In the genomic region with DNA sequence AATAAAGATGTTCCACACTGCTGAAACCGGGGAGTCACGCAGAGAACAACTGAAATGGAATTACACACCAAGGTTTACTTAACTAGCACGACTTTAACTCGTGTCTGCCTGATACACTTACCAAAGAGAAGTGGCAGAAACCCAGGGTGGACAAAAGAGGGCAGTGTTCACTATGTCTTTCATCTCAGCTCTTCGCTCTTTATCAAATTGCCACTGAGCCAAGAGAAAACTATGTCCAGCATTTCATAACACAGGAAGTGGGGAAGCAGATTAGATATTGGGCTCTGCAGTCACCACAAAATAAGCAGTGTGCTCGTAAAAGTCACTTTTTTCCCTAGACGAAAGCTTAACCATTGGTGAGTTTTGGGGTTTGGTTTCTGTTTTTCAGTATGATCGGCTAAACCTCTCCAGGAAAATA, we compare ENCODE assay signal across 8 cellular contexts.
DNase-seq lines count a peak whose midpoint lies in the region; ATAC-seq and TF ChIP-seq lines count a peak whose summit lies in the region.

No MANE protein-coding gene starts in this region.

- H3K4me3 ChIP-seq in HEK293 (ENCODE audit: low read depth, low read length), result no peak overlapping the region
- H3K4me3 ChIP-seq in ascending aorta, result peak overlapping the region; percentile 10 to 49
- peak overlapping the region in 1 of 2 donors; percentile 12 for H3K4me3 ChIP-seq in right atrium auricular region

- DNase-seq in DMS79 (lab: John Stamatoyannopoulos, UW) (peak; percentile 16), NCI-H524 treated with DMSO at 0.1 percent for 48 hours (lab: John Stamatoyannopoulos, UW) (peak; percentile 2), ascending aorta (ENCODE audit: low spot score in 2 of 2) (peak in 1 of 2 donors; percentile 75), right atrium auricular region (ENCODE audit: low spot score) (peak; percentile 66), retina (peak; percentile 61)
- DNase-seq in activated CD8-positive, alpha-beta memory T cell treated with anti-CD3 and anti-CD28 coated beads, Interleukin-2, amount 50 U/mL, for 4 hours, result no peak

- H3K9me3 ChIP-seq in HEK293 (ENCODE audit: control insufficient read depth, insufficient read depth, low read depth, low read length) (no peaks in the 10 kb centered on the region), ascending aorta (no peaks in the 10 kb centered on the region), right atrium auricular region (no peaks in the 10 kb centered on the region)

- POLR2A ChIA-PET in HEK293 (lab: Yijun Ruan, JAX), result interaction anchor here (1.1 kb wide), 1 partner anchor 21 kb away, joined by 3 read pairs; no protein-coding TSS in a partner anchor

- H3K4me1 ChIP-seq in HEK293 (ENCODE audit: control insufficient read depth, insufficient read depth, low read length) (no peaks in the 10 kb centered on the region), ascending aorta (peaks cover 0 to 3% of the 10 kb centered on the region in 2 donors), right atrium auricular region (peaks cover 0 to 31% of the 10 kb centered on the region in 2 donors)

- no peak overlapping the region for H3K27ac ChIP-seq in HEK293 (ENCODE audit: extremely low read depth, low read depth, low read length)
- peak overlapping the region; percentile 45 to 60 for H3K27ac ChIP-seq in ascending aorta
- peak overlapping the region in 1 of 2 donors; percentile 49 for H3K27ac ChIP-seq in right atrium auricular region

- CTCF ChIA-PET in HEK293 (lab: Yijun Ruan, JAX), result interaction anchor here (0.5 to 4.2 kb wide), 25 partner anchors 10 to 893 kb away, joined by 3 to 45 read pairs (median 4); partner anchors contain the start of genes GSX2 and PDGFRA

- TF ChIP-seq CTCF in HEK293 (tag by site-specific recombination; IDR thresholded peaks at IDR 0.05) (peak; percentile 14; the same call in 1 of the 2 replicates), ascending aorta (IDR thresholded peaks at IDR 0.05) (peak; percentile 31 to 61 (median 43)), right atrium auricular region (IDR thresholded peaks at IDR 0.05) (peak; percentile 58 to 77)

- no peaks in the 10 kb centered on the region for H3K36me3 ChIP-seq in HEK293 (ENCODE audit: control insufficient read depth in 2 of 2, insufficient read depth in 1 of 2, low read length in 2 of 2)
- no peaks in the 10 kb centered on the region for H3K36me3 ChIP-seq in ascending aorta
- no peaks in the 10 kb centered on the region for H3K36me3 ChIP-seq in right atrium auricular region

- no peak for ATAC-seq in HG03175 (IDR thresholded peaks at IDR 0.05; ENCODE audit: unreplicated experiment)

- intact Hi-C loops in ascending aorta (cut with DNase I), result loop anchor here (2.0 to 5.0 kb wide), 5 partner anchors 201 to 891 kb away; partner anchors contain the start of gene SCFD2

- no peaks in the 10 kb centered on the region for H3K27me3 ChIP-seq in ascending aorta
- no peaks in the 10 kb centered on the region for H3K27me3 ChIP-seq in right atrium auricular region

TF ChIP-seq in HEK293, 187 proteins besides CTCF, POLR2A, EP300 and RAD21 (continues in another document):
- TF ChIP-seq ZBTB48 (tag by site-specific recombination; IDR thresholded peaks at IDR 0.05), result no peak
- peak; percentile 83 for TF ChIP-seq ZNF660 (tag by site-specific recombination; IDR thresholded peaks at IDR 0.05)
- no peak for TF ChIP-seq GLIS2 (tag by site-specific recombination; IDR thresholded peaks at IDR 0.05)
- TF ChIP-seq EGR2 (tag by site-specific recombination; IDR thresholded peaks at IDR 0.05; ENCODE audit: low read depth), result no peak
- TF ChIP-seq ZNF843 (tag by site-specific recombination; IDR thresholded peaks at IDR 0.05), result no peak
- TF ChIP-seq ZFP37 (tag by site-specific recombination; IDR thresholded peaks at IDR 0.05), result no peak
- TF ChIP-seq, protein P1, sequence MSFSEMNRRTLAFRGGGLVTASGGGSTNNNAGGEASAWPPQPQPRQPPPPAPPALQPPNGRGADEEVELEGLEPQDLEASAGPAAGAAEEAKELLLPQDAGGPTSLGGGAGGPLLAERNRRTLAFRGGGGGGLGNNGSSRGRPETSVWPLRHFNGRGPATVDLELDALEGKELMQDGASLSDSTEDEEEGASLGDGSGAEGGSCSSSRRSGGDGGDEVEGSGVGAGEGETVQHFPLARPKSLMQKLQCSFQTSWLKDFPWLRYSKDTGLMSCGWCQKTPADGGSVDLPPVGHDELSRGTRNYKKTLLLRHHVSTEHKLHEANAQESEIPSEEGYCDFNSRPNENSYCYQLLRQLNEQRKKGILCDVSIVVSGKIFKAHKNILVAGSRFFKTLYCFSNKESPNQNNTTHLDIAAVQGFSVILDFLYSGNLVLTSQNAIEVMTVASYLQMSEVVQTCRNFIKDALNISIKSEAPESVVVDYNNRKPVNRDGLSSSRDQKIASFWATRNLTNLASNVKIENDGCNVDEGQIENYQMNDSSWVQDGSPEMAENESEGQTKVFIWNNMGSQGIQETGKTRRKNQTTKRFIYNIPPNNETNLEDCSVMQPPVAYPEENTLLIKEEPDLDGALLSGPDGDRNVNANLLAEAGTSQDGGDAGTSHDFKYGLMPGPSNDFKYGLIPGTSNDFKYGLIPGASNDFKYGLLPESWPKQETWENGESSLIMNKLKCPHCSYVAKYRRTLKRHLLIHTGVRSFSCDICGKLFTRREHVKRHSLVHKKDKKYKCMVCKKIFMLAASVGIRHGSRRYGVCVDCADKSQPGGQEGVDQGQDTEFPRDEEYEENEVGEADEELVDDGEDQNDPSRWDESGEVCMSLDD (tag by site-specific recombination; IDR thresholded peaks at IDR 0.05), result no peak
- no peak for TF ChIP-seq ZNF184 (tag by site-specific recombination; IDR thresholded peaks at IDR 0.05)
- TF ChIP-seq ZNF2 (tag by site-specific recombination; IDR thresholded peaks at IDR 0.05), result no peak
- TF ChIP-seq ZNF416 (tag by site-specific recombination; IDR thresholded peaks at IDR 0.05), result no peak
- TF ChIP-seq ZNF510 (tag by site-specific recombination; IDR thresholded peaks at IDR 0.05; ENCODE audit: insufficient replicate concordance), result no peak
- no peak for TF ChIP-seq ZNF19 (tag by site-specific recombination; IDR thresholded peaks at IDR 0.05; ENCODE audit: low read depth)
- TF ChIP-seq TCF7L2 (IDR thresholded peaks at IDR 0.05; ENCODE audit: borderline replicate concordance, low read depth, low read length), result 0 out of 2 replicates have a peak, but pooled peaks have one; percentile 32
- TF ChIP-seq, protein P2, sequence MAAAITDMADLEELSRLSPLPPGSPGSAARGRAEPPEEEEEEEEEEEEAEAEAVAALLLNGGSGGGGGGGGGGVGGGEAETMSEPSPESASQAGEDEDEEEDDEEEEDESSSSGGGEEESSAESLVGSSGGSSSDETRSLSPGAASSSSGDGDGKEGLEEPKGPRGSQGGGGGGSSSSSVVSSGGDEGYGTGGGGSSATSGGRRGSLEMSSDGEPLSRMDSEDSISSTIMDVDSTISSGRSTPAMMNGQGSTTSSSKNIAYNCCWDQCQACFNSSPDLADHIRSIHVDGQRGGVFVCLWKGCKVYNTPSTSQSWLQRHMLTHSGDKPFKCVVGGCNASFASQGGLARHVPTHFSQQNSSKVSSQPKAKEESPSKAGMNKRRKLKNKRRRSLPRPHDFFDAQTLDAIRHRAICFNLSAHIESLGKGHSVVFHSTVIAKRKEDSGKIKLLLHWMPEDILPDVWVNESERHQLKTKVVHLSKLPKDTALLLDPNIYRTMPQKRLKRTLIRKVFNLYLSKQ (tag by site-specific recombination; IDR thresholded peaks at IDR 0.05; ENCODE audit: borderline replicate concordance), result no peak
- no peak for TF ChIP-seq ZNF266 (tag by site-specific recombination; IDR thresholded peaks at IDR 0.05; ENCODE audit: low read depth)
- no peak for TF ChIP-seq YY1 (tag by site-specific recombination; IDR thresholded peaks at IDR 0.05)
- TF ChIP-seq MZF1 (tag by site-specific recombination; IDR thresholded peaks at IDR 0.05; ENCODE audit: borderline replicate concordance), result no peak
- no peak for TF ChIP-seq ZNF10 (tag by site-specific recombination; IDR thresholded peaks at IDR 0.05)
- no peak for TF ChIP-seq ZNF169 (tag by site-specific recombination; IDR thresholded peaks at IDR 0.05)
- TF ChIP-seq ZSCAN23 (tag by site-specific recombination; IDR thresholded peaks at IDR 0.05), result no peak
- TF ChIP-seq REST (tag by site-specific recombination; IDR thresholded peaks at IDR 0.05), result no peak
- no peak for TF ChIP-seq ZNF133 (tag by site-specific recombination; IDR thresholded peaks at IDR 0.05)
- TF ChIP-seq ZNF610 (tag by site-specific recombination; IDR thresholded peaks at IDR 0.05; ENCODE audit: borderline replicate concordance), result no peak

Comparison
In these comparisons a context has a peak if more than half of its experiments do, and no peak if none do; other contexts are left out.
1. CTCF ChIP-seq: peak in every context shown above with its lines; median percentile 68 in right atrium auricular region; 43 in ascending aorta; 14 in HEK293.